ENCODE assay signal across 14 cellular contexts in genomic region chr5:107705390-107706014, GRCh38. TPM values are rescaled to one million over a fixed set of nuclear protein-coding genes. Genes with fewer than 3 reads are reported as not detected.
DNase-seq lines count a peak whose midpoint lies in the region; ATAC-seq and TF ChIP-seq lines count a peak whose summit lies in the region.
"Had no signal": no experiment of that assay in that cellular context is flagged by ENCODE, and none has a peak within 500 bp of the region (broad histone marks: within the 10 kb centered on the region; RNA-seq: fewer than 3 reads in every experiment).

No MANE protein-coding gene starts in this region.

- H3K27ac Mint-ChIP-seq in chondrocyte (ENCODE audit: unreplicated experiment), result no peak overlapping the region
- no peak overlapping the region for H3K27ac Mint-ChIP-seq in nephron progenitor cell
- no peak overlapping the region for H3K27ac Mint-ChIP-seq in naive thymus-derived CD4-positive, alpha-beta T cell
- H3K27ac Mint-ChIP-seq: CD4-positive, alpha-beta T cell had no signal

- H3K4me3 Mint-ChIP-seq in chondrocyte (ENCODE audit: unreplicated experiment) (peak overlapping the region; percentile 70), nephron progenitor cell (peak overlapping the region; percentile 66)
- H3K4me3 Mint-ChIP-seq in naive thymus-derived CD4-positive, alpha-beta T cell, result no peak overlapping the region
- H3K4me3 Mint-ChIP-seq: CD4-positive, alpha-beta T cell had no signal

- no peaks in the 10 kb centered on the region for H3K36me3 ChIP-seq in HUES48 (ENCODE audit: control insufficient read depth, insufficient read depth, low read length)
- no peaks in the 10 kb centered on the region for H3K36me3 ChIP-seq in naive thymus-derived CD4-positive, alpha-beta T cell (ENCODE audit: control insufficient read depth in 2 of 3, insufficient read depth in 3 of 3, low read length in 3 of 3)
- H3K36me3 ChIP-seq: left lung, thyroid gland had no signal

- H3K27me3 Mint-ChIP-seq in chondrocyte (ENCODE audit: low read depth) (no peaks in the 10 kb centered on the region), nephron progenitor cell (ENCODE audit: low read depth, poor library complexity) (no peaks in the 10 kb centered on the region)
- peaks cover 2 to 22% (median 15%) of the 10 kb centered on the region in 5 donors for H3K27me3 Mint-ChIP-seq in naive thymus-derived CD4-positive, alpha-beta T cell

- no peak overlapping the region for H3K9ac ChIP-seq in HUES48 (ENCODE audit: low read depth, low read length)

- H3K4me1 ChIP-seq in HUES48 (ENCODE audit: control insufficient read depth, insufficient read depth, low read length), result peaks cover 15% of the 10 kb centered on the region
- no peaks in the 10 kb centered on the region for H3K4me1 ChIP-seq in naive thymus-derived CD4-positive, alpha-beta T cell (ENCODE audit: control insufficient read depth in 2 of 2, insufficient read depth in 2 of 2, low read length in 2 of 2)
- H3K4me1 ChIP-seq: left lung, psoas muscle, thyroid gland had no signal

- H3K9me3 Mint-ChIP-seq in chondrocyte (ENCODE audit: low read depth) (peaks cover 15% of the 10 kb centered on the region), nephron progenitor cell (peaks cover 29% of the 10 kb centered on the region)
- peaks cover 0 to 14% (median 2%) of the 10 kb centered on the region in 11 donors for H3K9me3 Mint-ChIP-seq in naive thymus-derived CD4-positive, alpha-beta T cell

- intact Hi-C loops in naive thymus-derived CD4-positive, alpha-beta T cell (cut with micrococcal nuclease), result no loop called here

- H3K4me1 Mint-ChIP-seq in chondrocyte (ENCODE audit: low read depth) (peaks cover 14% of the 10 kb centered on the region), nephron progenitor cell (peaks cover 15% of the 10 kb centered on the region)
- no peaks in the 10 kb centered on the region for H3K4me1 Mint-ChIP-seq in naive thymus-derived CD4-positive, alpha-beta T cell

- DNase-seq in AG20443 (ENCODE audit: low spot score), result peak; percentile 24
- DNase-seq in chondrocyte (ENCODE audit: low spot score), result no peak
- DNase-seq in nephron progenitor cell, result no peak
- no peak for DNase-seq in naive thymus-derived CD4-positive, alpha-beta T cell
- no peak for DNase-seq in hepatic stellate cell (ENCODE audit: low spot score)
- DNase-seq: CD4-positive, alpha-beta T cell; left lung; psoas muscle; SHP77 treated with DMSO at 0.1 percent for 48 hours; thyroid gland had no signal

- ATAC-seq in naive thymus-derived CD4-positive, alpha-beta T cell, result no peak
- ATAC-seq in GM18519 (IDR thresholded peaks at IDR 0.05; ENCODE audit: low FRiP score, unreplicated experiment) (no peak), GM18873 (IDR thresholded peaks at IDR 0.05; ENCODE audit: low FRiP score, unreplicated experiment) (no peak)
- ATAC-seq: left lung, psoas muscle had no signal

- no peak overlapping the region for H3K4me3 ChIP-seq in HUES48 (ENCODE audit: low read depth, low read length)
- no peak overlapping the region for H3K4me3 ChIP-seq in naive thymus-derived CD4-positive, alpha-beta T cell (ENCODE audit: low read length)
- H3K4me3 ChIP-seq: left lung, psoas muscle, thyroid gland had no signal

- no peaks in the 10 kb centered on the region for H3K27me3 ChIP-seq in HUES48 (ENCODE audit: control insufficient read depth, insufficient read depth, low read length)
- no peaks in the 10 kb centered on the region for H3K27me3 ChIP-seq in naive thymus-derived CD4-positive, alpha-beta T cell (ENCODE audit: control insufficient read depth in 2 of 2, insufficient read depth in 2 of 2, low read length in 2 of 2)
- H3K27me3 ChIP-seq: left lung, thyroid gland had no signal

- peak overlapping the region; percentile 49 for H3K27ac ChIP-seq in HUES48 (ENCODE audit: low read depth, low read length)
- H3K27ac ChIP-seq in naive thymus-derived CD4-positive, alpha-beta T cell (ENCODE audit: low read depth, low read length), result no peak overlapping the region
- H3K27ac ChIP-seq: left lung, psoas muscle, thyroid gland, VCaP had no signal

- TF ChIP-seq CTCF in chondrocyte (IDR thresholded peaks at IDR 0.05) (no peak), nephron progenitor cell (IDR thresholded peaks at IDR 0.05) (no peak)

- POLR2A ChIA-PET in naive thymus-derived CD4-positive, alpha-beta T cell (lab: Charles Lee), result no interaction called here

- H3K9me3 ChIP-seq in HUES48 (ENCODE audit: control insufficient read depth, insufficient read depth, low read length), result no peaks in the 10 kb centered on the region
- no peaks in the 10 kb centered on the region for H3K9me3 ChIP-seq in naive thymus-derived CD4-positive, alpha-beta T cell (ENCODE audit: control insufficient read depth in 2 of 3, low read length in 3 of 3)
- H3K9me3 ChIP-seq: thyroid gland had no signal

- CTCF ChIA-PET in naive thymus-derived CD4-positive, alpha-beta T cell (lab: Charles Lee), result no interaction called here

- H3K36me3 Mint-ChIP-seq in chondrocyte (ENCODE audit: low read depth), result peaks cover 2% of the 10 kb centered on the region
- H3K36me3 Mint-ChIP-seq in nephron progenitor cell (ENCODE audit: low read depth), result peaks cover 11% of the 10 kb centered on the region
- no peaks in the 10 kb centered on the region for H3K36me3 Mint-ChIP-seq in naive thymus-derived CD4-positive, alpha-beta T cell

RNA-seq across cellular contexts. Expression of gene EFNA5, which starts 34.8 kb away (rescaled TPM):
- 34.8 to 38.9 TPM (median 37.5 TPM) in 3 replicates for total RNA-seq in chondrocyte
- under 1 TPM in 1 of 5 experiments, not detected in 4; 0.54 TPM for total RNA-seq in naive thymus-derived CD4-positive, alpha-beta T cell
- polyA plus RNA-seq in naive thymus-derived CD4-positive, alpha-beta T cell, result not detected
- total RNA-seq: CD4-positive, alpha-beta T cell had no signal

Comparison
In these comparisons a context has a peak if more than half of its experiments do, and no peak if none do; other contexts are left out.
1. H3K4me3 Mint-ChIP-seq: peak in chondrocyte (single experiment) and nephron progenitor cell (single experiment); none in naive thymus-derived CD4-positive, alpha-beta T cell (0 of 10).
2. RNA of gene EFNA5, which starts 34.8 kb away (total RNA-seq): 34.8 to 38.9 TPM in chondrocyte; 0.54 TPM in naive thymus-derived CD4-positive, alpha-beta T cell; every median in the first group is over 10 times any median in the second.